ENCODE assay signal across 15 cellular contexts in the genomic region with DNA sequence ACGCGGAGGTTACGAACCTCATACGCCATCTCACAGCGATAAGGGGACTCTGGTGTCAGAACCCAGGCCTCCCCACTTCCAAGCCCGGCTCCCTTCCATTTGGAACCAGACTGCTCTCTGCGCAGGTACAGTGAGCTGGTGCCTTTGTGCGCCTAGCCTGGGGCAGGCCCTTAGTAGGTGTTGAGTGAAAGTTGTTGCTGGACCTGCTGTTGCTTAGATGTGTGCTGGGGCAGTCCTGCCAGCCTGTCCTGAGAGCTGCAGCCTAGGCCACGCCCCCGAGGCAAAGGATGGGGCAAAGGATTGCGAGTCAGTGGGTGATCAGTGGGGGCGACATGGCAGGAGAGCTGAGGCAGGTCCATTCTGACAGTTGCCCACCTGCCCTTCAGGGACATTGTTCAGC.
A peak's percentile ranks its signal among the peaks of the same experiment; 100 is the strongest.
DNase-seq lines count a peak whose midpoint lies in the region; ATAC-seq, FAIRE-seq and TF ChIP-seq lines count a peak whose summit lies in the region.
"Had no signal": no experiment of that assay in that cellular context is flagged by ENCODE, and none has a peak within 500 bp of the region (broad histone marks: within the 10 kb centered on the region; RNA-seq: fewer than 3 reads in every experiment).

No MANE protein-coding gene starts in this region.

- peaks cover 11% of the 10 kb centered on the region for H3K27me3 Mint-ChIP-seq in GM23338 (ENCODE audit: insufficient read depth, low read depth, poor library complexity)
- H3K27me3 Mint-ChIP-seq in progenitor cell of endocrine pancreas: no peaks in the 10 kb centered on the region

- H3K27ac ChIP-seq in GM23338 (ENCODE audit: low read depth) (no peak overlapping the region), kidney (ENCODE audit: low read depth in 2 of 2, low read length in 2 of 2) (no peak overlapping the region)

- H3K9ac ChIP-seq in kidney (ENCODE audit: low read length in 2 of 2): no peak overlapping the region
- H3K9ac ChIP-seq: BLaER1 treated with 17β-estradiol and CSF1 and Interleukin-3, amounts not matched to agents 10 nM and 100 nM had no signal

- no peak overlapping the region for H3K4me2 ChIP-seq in GM23338

- no peaks in the 10 kb centered on the region for H3K27me3 ChIP-seq in GM23338 (ENCODE audit: insufficient read depth)
- H3K27me3 ChIP-seq: BLaER1 treated with 17β-estradiol and CSF1 and Interleukin-3, amounts not matched to agents 10 nM and 100 nM had no signal

- FAIRE-seq in kidney (lab: Jason Lieb, UNC): no peak
- FAIRE-seq: H54, RCC 7860 had no signal

- DNase-seq in GM23338 (ENCODE audit: low spot score) (no peak), Right ventricle myocardium superior (peak; percentile 54), kidney (peak; percentile 51), progenitor cell of endocrine pancreas (ENCODE audit: low spot score, unreplicated experiment) (no peak), NCI-H1092 (lab: John Stamatoyannopoulos, UW) (no peak), AG08395 (ENCODE audit: low spot score) (no peak), SW480 (ENCODE audit: low spot score) (no peak)
- DNase-seq: 8988T, IMR-90, Kasumi-1, NCI-H524 had no signal

- H3K4me3 ChIP-seq in GM23338 (no peak overlapping the region), kidney (ENCODE audit: low read length in 2 of 2) (no peak overlapping the region)
- H3K4me3 ChIP-seq: BLaER1 treated with 17β-estradiol and CSF1 and Interleukin-3, amounts not matched to agents 10 nM and 100 nM had no signal

- H3K4me3 Mint-ChIP-seq in GM23338: no peak overlapping the region
- H3K4me3 Mint-ChIP-seq in progenitor cell of endocrine pancreas (ENCODE audit: low read depth): no peak overlapping the region

- H3K27ac Mint-ChIP-seq in GM23338 (no peak overlapping the region), progenitor cell of endocrine pancreas (peak overlapping the region; percentile 62)

- H2AFZ ChIP-seq in GM23338: no peak overlapping the region

- ATAC-seq in GM23338 (peak; percentile 64; the same call in 2 of the 3 replicates), Right ventricle myocardium superior (ENCODE audit: poor library complexity) (peak; percentile 74), HG02798 (IDR thresholded peaks at IDR 0.05; ENCODE audit: poor library complexity, unreplicated experiment) (no peak)

- H3K36me3 Mint-ChIP-seq in GM23338 (ENCODE audit: low read depth): peaks cover 55% of the 10 kb centered on the region
- peaks cover 17% of the 10 kb centered on the region for H3K36me3 Mint-ChIP-seq in progenitor cell of endocrine pancreas (ENCODE audit: insufficient read depth)

- H3K4me1 Mint-ChIP-seq in GM23338: peaks cover 2% of the 10 kb centered on the region; the same call in 2 of the 3 replicates
- H3K4me1 Mint-ChIP-seq in progenitor cell of endocrine pancreas (ENCODE audit: low read depth): peaks cover 4% of the 10 kb centered on the region

- no peaks in the 10 kb centered on the region for H3K9me3 Mint-ChIP-seq in GM23338
- H3K9me3 Mint-ChIP-seq in progenitor cell of endocrine pancreas (ENCODE audit: low read depth): no peaks in the 10 kb centered on the region

- H3K36me3 ChIP-seq in GM23338 (ENCODE audit: insufficient read depth) (no peaks in the 10 kb centered on the region; the same call in 1 of the 2 replicates), kidney (ENCODE audit: control insufficient read depth in 1 of 2, insufficient read depth in 2 of 2, low read length in 2 of 2) (peaks cover 0 to 6% of the 10 kb centered on the region in 2 donors)

- peaks cover under 1% of the 10 kb centered on the region; the same call in 1 of the 2 replicates for H4K20me1 ChIP-seq in GM23338 (replicated peaks; ENCODE audit: insufficient read depth)

- no peaks in the 10 kb centered on the region for H3F3A ChIP-seq in GM23338 (replicated peaks; ENCODE audit: low read depth)

- H3K9me2 ChIP-seq in GM23338 (ENCODE audit: insufficient read depth): no peaks in the 10 kb centered on the region

- H3K4me1 ChIP-seq in GM23338 (ENCODE audit: insufficient read depth) (no peaks in the 10 kb centered on the region), kidney (ENCODE audit: control insufficient read depth in 1 of 2, insufficient read depth in 1 of 2, low read depth in 1 of 2, low read length in 2 of 2) (no peaks in the 10 kb centered on the region)

- TF ChIP-seq CTCF in GM23338 (conservative IDR thresholded peaks at IDR 0.05; ENCODE audit: low read depth in 2 of 2) (no peak), kidney (IDR thresholded peaks at IDR 0.05; ENCODE audit: borderline replicate concordance, extremely low read depth, insufficient read depth) (no peak), progenitor cell of endocrine pancreas (IDR thresholded peaks at IDR 0.05; ENCODE audit: unreplicated experiment) (no peak)

- peaks cover 23% of the 10 kb centered on the region for H3K79me2 ChIP-seq in GM23338 (replicated peaks; ENCODE audit: insufficient read depth)

- no peaks in the 10 kb centered on the region for H3K9me3 ChIP-seq in kidney (ENCODE audit: control insufficient read depth in 1 of 2, low read length in 2 of 2)

- intact Hi-C loops in Right ventricle myocardium superior (cut with DNase I): no loop called here
- intact Hi-C loops in kidney (cut with DNase I): no loop called here

TF ChIP-seq in GM23338, 12 proteins besides CTCF, POLR2A, EP300 and RAD21 (continues in another document):
- TF ChIP-seq CREB1 (CRISPR knock-in tag; IDR thresholded peaks at IDR 0.05; ENCODE audit: low read depth) (no peak), NANOG (IDR thresholded peaks at IDR 0.05; ENCODE audit: borderline replicate concordance) (no peak), STAT1 (IDR thresholded peaks at IDR 0.05; ENCODE audit: unreplicated experiment) (no peak)
- TF ChIP-seq, protein P1, sequence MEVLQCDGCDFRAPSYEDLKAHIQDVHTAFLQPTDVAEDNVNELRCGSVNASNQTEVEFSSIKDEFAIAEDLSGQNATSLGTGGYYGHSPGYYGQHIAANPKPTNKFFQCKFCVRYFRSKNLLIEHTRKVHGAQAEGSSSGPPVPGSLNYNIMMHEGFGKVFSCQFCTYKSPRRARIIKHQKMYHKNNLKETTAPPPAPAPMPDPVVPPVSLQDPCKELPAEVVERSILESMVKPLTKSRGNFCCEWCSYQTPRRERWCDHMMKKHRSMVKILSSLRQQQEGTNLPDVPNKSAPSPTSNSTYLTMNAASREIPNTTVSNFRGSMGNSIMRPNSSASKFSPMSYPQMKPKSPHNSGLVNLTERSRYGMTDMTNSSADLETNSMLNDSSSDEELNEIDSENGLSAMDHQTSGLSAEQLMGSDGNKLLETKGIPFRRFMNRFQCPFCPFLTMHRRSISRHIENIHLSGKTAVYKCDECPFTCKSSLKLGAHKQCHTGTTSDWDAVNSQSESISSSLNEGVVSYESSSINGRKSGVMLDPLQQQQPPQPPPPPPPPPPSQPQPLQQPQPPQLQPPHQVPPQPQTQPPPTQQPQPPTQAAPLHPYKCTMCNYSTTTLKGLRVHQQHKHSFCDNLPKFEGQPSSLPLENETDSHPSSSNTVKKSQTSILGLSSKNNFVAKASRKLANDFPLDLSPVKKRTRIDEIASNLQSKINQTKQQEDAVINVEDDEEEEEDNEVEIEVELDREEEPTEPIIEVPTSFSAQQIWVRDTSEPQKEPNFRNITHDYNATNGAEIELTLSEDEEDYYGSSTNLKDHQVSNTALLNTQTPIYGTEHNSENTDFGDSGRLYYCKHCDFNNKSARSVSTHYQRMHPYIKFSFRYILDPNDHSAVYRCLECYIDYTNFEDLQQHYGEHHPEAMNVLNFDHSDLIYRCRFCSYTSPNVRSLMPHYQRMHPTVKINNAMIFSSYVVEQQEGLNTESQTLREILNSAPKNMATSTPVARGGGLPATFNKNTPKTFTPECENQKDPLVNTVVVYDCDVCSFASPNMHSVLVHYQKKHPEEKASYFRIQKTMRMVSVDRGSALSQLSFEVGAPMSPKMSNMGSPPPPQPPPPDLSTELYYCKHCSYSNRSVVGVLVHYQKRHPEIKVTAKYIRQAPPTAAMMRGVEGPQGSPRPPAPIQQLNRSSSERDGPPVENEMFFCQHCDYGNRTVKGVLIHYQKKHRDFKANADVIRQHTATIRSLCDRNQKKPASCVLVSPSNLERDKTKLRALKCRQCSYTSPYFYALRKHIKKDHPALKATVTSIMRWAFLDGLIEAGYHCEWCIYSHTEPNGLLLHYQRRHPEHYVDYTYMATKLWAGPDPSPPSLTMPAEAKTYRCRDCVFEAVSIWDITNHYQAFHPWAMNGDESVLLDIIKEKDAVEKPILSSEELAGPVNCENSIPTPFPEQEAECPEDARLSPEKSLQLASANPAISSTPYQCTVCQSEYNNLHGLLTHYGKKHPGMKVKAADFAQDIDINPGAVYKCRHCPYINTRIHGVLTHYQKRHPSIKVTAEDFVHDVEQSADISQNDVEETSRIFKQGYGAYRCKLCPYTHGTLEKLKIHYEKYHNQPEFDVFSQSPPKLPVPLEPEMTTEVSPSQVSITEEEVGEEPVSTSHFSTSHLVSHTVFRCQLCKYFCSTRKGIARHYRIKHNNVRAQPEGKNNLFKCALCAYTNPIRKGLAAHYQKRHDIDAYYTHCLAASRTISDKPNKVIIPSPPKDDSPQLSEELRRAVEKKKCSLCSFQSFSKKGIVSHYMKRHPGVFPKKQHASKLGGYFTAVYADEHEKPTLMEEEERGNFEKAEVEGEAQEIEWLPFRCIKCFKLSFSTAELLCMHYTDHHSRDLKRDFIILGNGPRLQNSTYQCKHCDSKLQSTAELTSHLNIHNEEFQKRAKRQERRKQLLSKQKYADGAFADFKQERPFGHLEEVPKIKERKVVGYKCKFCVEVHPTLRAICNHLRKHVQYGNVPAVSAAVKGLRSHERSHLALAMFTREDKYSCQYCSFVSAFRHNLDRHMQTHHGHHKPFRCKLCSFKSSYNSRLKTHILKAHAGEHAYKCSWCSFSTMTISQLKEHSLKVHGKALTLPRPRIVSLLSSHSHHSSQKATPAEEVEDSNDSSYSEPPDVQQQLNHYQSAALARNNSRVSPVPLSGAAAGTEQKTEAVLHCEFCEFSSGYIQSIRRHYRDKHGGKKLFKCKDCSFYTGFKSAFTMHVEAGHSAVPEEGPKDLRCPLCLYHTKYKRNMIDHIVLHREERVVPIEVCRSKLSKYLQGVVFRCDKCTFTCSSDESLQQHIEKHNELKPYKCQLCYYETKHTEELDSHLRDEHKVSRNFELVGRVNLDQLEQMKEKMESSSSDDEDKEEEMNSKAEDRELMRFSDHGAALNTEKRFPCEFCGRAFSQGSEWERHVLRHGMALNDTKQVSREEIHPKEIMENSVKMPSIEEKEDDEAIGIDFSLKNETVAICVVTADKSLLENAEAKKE (CRISPR knock-in tag; IDR thresholded peaks at IDR 0.05): no peak

Comparison
In these comparisons a context has a peak if more than half of its experiments do, and no peak if none do; other contexts are left out.
1. DNase-seq: peak in Right ventricle myocardium superior (single experiment) and kidney (single experiment); none in GM23338 (single experiment), progenitor cell of endocrine pancreas (single experiment), NCI-H1092 (single experiment), AG08395 (single experiment) and SW480 (single experiment).